19 cellular contexts compared by ENCODE assay signal in the genomic region with DNA sequence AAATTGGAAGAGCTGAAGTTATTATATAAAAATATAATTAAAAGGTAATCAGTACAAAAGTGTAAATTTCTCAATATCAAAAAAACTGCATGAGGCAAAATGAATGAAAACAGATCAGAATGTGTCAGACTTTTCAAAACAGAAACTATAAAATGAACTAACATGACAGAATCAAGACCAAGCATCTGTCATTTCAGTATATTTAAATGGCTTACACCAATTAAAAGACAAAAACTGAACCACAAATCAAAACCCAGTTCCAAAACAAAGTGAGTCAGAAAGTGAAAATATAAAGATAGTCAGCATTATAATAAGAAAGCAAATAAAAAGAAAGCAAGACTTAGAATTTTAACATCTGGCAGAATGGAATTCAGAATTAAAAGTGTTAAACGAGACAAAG.
"Had no signal": no experiment of that assay in that cellular context is flagged by ENCODE, and none has a peak within 500 bp of the region (broad histone marks: within the 10 kb centered on the region; RNA-seq: fewer than 3 reads in every experiment).

No MANE protein-coding gene starts in this region.

- H3K36me3 ChIP-seq: cardiac muscle cell had no signal

- H3K4me2 ChIP-seq: PC-9 had no signal

- ATAC-seq: activated CD8-positive, alpha-beta memory T cell treated with anti-CD3 and anti-CD28 coated beads, Interleukin-2, amount 10 ng/mL, durations not matched to agents 7 days and 5 days; activated T-cell treated with anti-CD3 and anti-CD28 coated beads, Interleukin-2, amount 50 U/mL, for 4 hours had no signal

- H3K27ac ChIP-seq: cardiac muscle cell, PC-9 had no signal

- H3K27me3 ChIP-seq: cardiac muscle cell had no signal

- DNase-seq: activated CD4-positive, alpha-beta T cell treated with anti-CD3 and anti-CD28 coated beads for 48 hours; activated CD4-positive, alpha-beta T cell treated with anti-CD3 and anti-CD28 coated beads, Interleukin-2, amount 50 U/mL, for 48 hours; activated CD4-positive, CD25-positive, alpha-beta regulatory T cell treated with anti-CD3 and anti-CD28 coated beads, Interleukin-2, amount 50 U/mL, for 72 hours; activated CD8-positive, alpha-beta memory T cell treated with anti-CD3 and anti-CD28 coated beads, Interleukin-2, amount 10 ng/mL, durations not matched to agents 7 days and 5 days; activated gamma-delta T cell; activated naive CD4-positive, alpha-beta T cell treated with anti-CD3 and anti-CD28 coated beads for 36 hours; activated T-cell treated with anti-CD3 and anti-CD28 coated beads, Interleukin-2, amount 50 U/mL, for 4 hours; amygdala; MM.1S; NCI-H1105 treated with DMSO at 0.1 percent for 48 hours; NCI-H1436 treated with DMSO at 0.1 percent for 48 hours; NCI-H187; NCI-H2081; NCI-H446; NCI-H524; PC-9; SIG-M5; SW 1271 had no signal

- H2AFZ ChIP-seq: PC-9 had no signal

- H3K4me3 ChIP-seq: cardiac muscle cell, PC-9 had no signal
